ENCODE assay signal across 8 cellular contexts in the genomic region with DNA sequence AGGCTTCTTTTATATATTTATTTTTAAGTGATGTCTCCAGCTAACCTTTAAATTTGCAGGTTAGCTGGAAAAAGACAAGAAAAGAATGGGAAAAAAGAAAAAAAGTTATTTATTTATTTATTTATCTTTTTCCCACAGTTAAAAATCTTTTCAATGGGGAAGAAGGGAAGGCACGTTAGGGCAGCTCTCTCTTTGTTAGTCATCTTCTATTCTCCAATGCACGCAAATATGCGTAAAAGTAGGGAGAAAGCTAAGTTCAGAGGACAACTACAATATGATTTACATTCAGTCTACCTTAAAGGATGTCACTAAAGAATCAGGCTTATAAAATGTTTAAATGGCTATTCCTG. TPM values are rescaled to one million over a fixed set of nuclear protein-coding genes. Genes with fewer than 3 reads are reported as not detected.
DNase-seq lines count a peak whose midpoint lies in the region; ATAC-seq, FAIRE-seq and TF ChIP-seq lines count a peak whose summit lies in the region.

No MANE protein-coding gene starts in this region.

- H2AK5ac ChIP-seq in H1 (ENCODE audit: low read depth, low read length) = no peak overlapping the region

- H3K18ac ChIP-seq in H1 (ENCODE audit: extremely low read depth, low read length) = no peak overlapping the region

- no peak overlapping the region for H2BK120ac ChIP-seq in H1 (replicated peaks; ENCODE audit: low read depth, low read length)

- H3K4me1 Mint-ChIP-seq in nephron progenitor cell = peaks cover 26% of the 10 kb centered on the region
- peaks cover 10% of the 10 kb centered on the region for H3K4me1 Mint-ChIP-seq in activated CD4-positive, alpha-beta T cell treated with anti-CD3 and anti-CD28 coated beads for 36 hours
- H3K4me1 Mint-ChIP-seq in CD8-positive, alpha-beta T cell (ENCODE audit: low read depth) = peaks cover 10% of the 10 kb centered on the region

- no peak for TF ChIP-seq CTCF in OCI-LY3 (IDR thresholded peaks at IDR 0.05; ENCODE audit: low read depth, low read length)
- no peak for TF ChIP-seq CTCF in H1 (IDR thresholded peaks at IDR 0.05; ENCODE audit: control extremely low read depth in 1 of 3, insufficient read depth in 1 of 3, low read depth in 1 of 3, low read length in 3 of 3)
- no peak for TF ChIP-seq CTCF in nephron progenitor cell (IDR thresholded peaks at IDR 0.05)
- no peak for TF ChIP-seq CTCF in CD8-positive, alpha-beta T cell (IDR thresholded peaks at IDR 0.05)

- H3K23ac ChIP-seq in H1 (ENCODE audit: insufficient read length) = no peak overlapping the region

- no peak overlapping the region for H2BK15ac ChIP-seq in H1 (ENCODE audit: low read length)

- peak overlapping the region; percentile 90 for H3K4me2 ChIP-seq in OCI-LY3 (ENCODE audit: low read length)
- peak overlapping the region; percentile 73 to 96 for H3K4me2 ChIP-seq in H1 (ENCODE audit: insufficient read depth in 1 of 2, low read depth in 2 of 2, low read length in 2 of 2)

- intact Hi-C loops in activated CD4-positive, alpha-beta T cell treated with anti-CD3 and anti-CD28 coated beads for 36 hours (cut with DNase I, micrococcal nuclease) = no loop called here
- intact Hi-C loops in CD8-positive, alpha-beta T cell (cut with DNase I, micrococcal nuclease) = no loop called here

- no peak overlapping the region for H4K5ac ChIP-seq in H1 (ENCODE audit: insufficient read length, low read depth, low read length)

- no peaks in the 10 kb centered on the region for H3K36me3 ChIP-seq in ACC112 (ENCODE audit: insufficient read depth, low read length)
- H3K36me3 ChIP-seq in OCI-LY3 (replicated peaks; ENCODE audit: low read depth, low read length) = no peaks in the 10 kb centered on the region
- H3K36me3 ChIP-seq in H1 (ENCODE audit: control insufficient read depth in 2 of 4, insufficient read depth in 4 of 4, low read length in 3 of 4) = no peaks in the 10 kb centered on the region
- H3K36me3 ChIP-seq in CD8-positive, alpha-beta T cell (ENCODE audit: insufficient read depth, low read length) = no peaks in the 10 kb centered on the region

- no peak for TF ChIP-seq POLR2A in H1 (IDR thresholded peaks at IDR 0.05; ENCODE audit: control extremely low read depth in 1 of 2, low read depth in 2 of 2, low read length in 2 of 2)

- POLR2A ChIA-PET in H1 (lab: Charles Lee; ENCODE audit: partially characterized antibody) = interaction anchor here (1.2 kb wide), 1 partner anchor 10 kb away, joined by 3 read pairs; no protein-coding TSS in a partner anchor
- POLR2A ChIA-PET in activated CD4-positive, alpha-beta T cell treated with anti-CD3 and anti-CD28 coated beads for 36 hours (lab: Charles Lee) = no interaction called here
- POLR2A ChIA-PET in CD8-positive, alpha-beta T cell (lab: Charles Lee) = no interaction called here

- peak overlapping the region; percentile 91 for H3K27ac ChIP-seq in ACC112 (ENCODE audit: low read depth, low read length)
- no peak overlapping the region for H3K27ac ChIP-seq in OCI-LY3 (ENCODE audit: low read length)
- H3K27ac ChIP-seq in H1 (ENCODE audit: low read depth, low read length) = no peak overlapping the region
- no peak overlapping the region for H3K27ac ChIP-seq in CD8-positive, alpha-beta T cell (ENCODE audit: low read depth, low read length)

- H3K27me3 Mint-ChIP-seq in nephron progenitor cell (ENCODE audit: low read depth, poor library complexity) = peaks cover 30% of the 10 kb centered on the region
- H3K27me3 Mint-ChIP-seq in activated CD4-positive, alpha-beta T cell treated with anti-CD3 and anti-CD28 coated beads for 36 hours = peaks cover 41% of the 10 kb centered on the region
- peaks cover 51% of the 10 kb centered on the region for H3K27me3 Mint-ChIP-seq in CD8-positive, alpha-beta T cell (ENCODE audit: low read depth)

- 35% methylated on average over 3 of the region's 3 CpGs; no CpG with 5 or more reads in 1 of the 2 experiments for WGBS in H1 (ENCODE audit: extremely low coverage in 1 of 2, insufficient coverage in 1 of 2, insufficient read length in 1 of 2, insufficient replicate concordance in 2 of 2, low coverage in 1 of 2, low lambda C conversion rate in 2 of 2, missing lambda C conversion rate in 1 of 2), 2 experiments

- CTCF ChIA-PET in H1 (lab: Charles Lee; ENCODE audit: partially characterized antibody) = no interaction called here
- CTCF ChIA-PET in activated CD4-positive, alpha-beta T cell treated with anti-CD3 and anti-CD28 coated beads for 36 hours (lab: Charles Lee) = no interaction called here
- CTCF ChIA-PET in CD8-positive, alpha-beta T cell (lab: Charles Lee) = no interaction called here

- no peaks in the 10 kb centered on the region for H3K79me2 ChIP-seq in ACC112 (ENCODE audit: control insufficient read depth, insufficient read depth, low read length, unreplicated experiment)
- no peaks in the 10 kb centered on the region for H3K79me2 ChIP-seq in OCI-LY3 (ENCODE audit: low read length)
- H3K79me2 ChIP-seq in H1 (ENCODE audit: control insufficient read depth in 1 of 2, insufficient read depth in 2 of 2, low read length in 2 of 2) = no peaks in the 10 kb centered on the region

- DNase-seq in H1 (ENCODE audit: low read depth in 1 of 2, low spot score in 2 of 2) (no peak), nephron progenitor cell (no peak), NCI-H2196 treated with DMSO at 0.1 percent for 48 hours (lab: John Stamatoyannopoulos, UW; ENCODE audit: unreplicated experiment) (no peak)
- DNase-seq in activated CD4-positive, alpha-beta T cell treated with anti-CD3 and anti-CD28 coated beads for 36 hours = no peak
- no peak for DNase-seq in activated CD4-positive, alpha-beta T cell treated with anti-CD3 and anti-CD28 coated beads for 48 hours
- DNase-seq in CD8-positive, alpha-beta T cell = no peak

- H3K14ac ChIP-seq in H1 (ENCODE audit: insufficient read length) = no peak overlapping the region

- peak overlapping the region; percentile 77 for H3K9ac ChIP-seq in OCI-LY3 (ENCODE audit: low read length)
- H3K9ac ChIP-seq in H1 (replicated peaks in 1 of 4; ENCODE audit: extremely low read depth in 1 of 4, low read depth in 3 of 4, low read length in 3 of 4) = no peak overlapping the region

- no peak for ATAC-seq in activated CD4-positive, alpha-beta T cell treated with anti-CD3 and anti-CD28 coated beads for 36 hours
- no peak for ATAC-seq in CD8-positive, alpha-beta T cell

- H3K36me3 Mint-ChIP-seq in nephron progenitor cell (ENCODE audit: low read depth) = no peaks in the 10 kb centered on the region
- H3K36me3 Mint-ChIP-seq in activated CD4-positive, alpha-beta T cell treated with anti-CD3 and anti-CD28 coated beads for 36 hours (ENCODE audit: low read depth) = no peaks in the 10 kb centered on the region
- no peaks in the 10 kb centered on the region for H3K36me3 Mint-ChIP-seq in CD8-positive, alpha-beta T cell

- no peak for FAIRE-seq in H1 (lab: Jason Lieb, UNC)

- H3K27me3 ChIP-seq in ACC112 (ENCODE audit: insufficient read depth, low read length) (no peaks in the 10 kb centered on the region), OCI-LY3 (ENCODE audit: low read depth, low read length) (no peaks in the 10 kb centered on the region), H1 (replicated peaks in 1 of 4; ENCODE audit: control insufficient read depth in 3 of 4, extremely low read depth in 1 of 4, insufficient read depth in 3 of 4, low read length in 3 of 4) (peaks cover 6 to 31% (median 16%) of the 10 kb centered on the region in 4 experiments; a peak in 5 of 7 replicates)
- peaks cover 17% of the 10 kb centered on the region for H3K27me3 ChIP-seq in CD8-positive, alpha-beta T cell (ENCODE audit: insufficient read depth, low read length)

- no peak overlapping the region for H2BK12ac ChIP-seq in H1 (ENCODE audit: low read depth, low read length)

- H4K20me1 ChIP-seq in OCI-LY3 (ENCODE audit: insufficient read depth, low read length) = no peaks in the 10 kb centered on the region
- peaks cover 0 to 2% of the 10 kb centered on the region in 2 experiments for H4K20me1 ChIP-seq in H1 (replicated peaks in 1 of 2; ENCODE audit: control insufficient read depth in 1 of 2, insufficient read depth in 2 of 2, low read length in 2 of 2)

- H3K27ac Mint-ChIP-seq in nephron progenitor cell = peak overlapping the region; percentile 36
- H3K27ac Mint-ChIP-seq in activated CD4-positive, alpha-beta T cell treated with anti-CD3 and anti-CD28 coated beads for 36 hours = no peak overlapping the region
- H3K27ac Mint-ChIP-seq in CD8-positive, alpha-beta T cell = no peak overlapping the region

- no peaks in the 10 kb centered on the region for H3K79me1 ChIP-seq in H1 (ENCODE audit: low read depth, low read length)

- H3K4me3 ChIP-seq in ACC112 (ENCODE audit: low read depth, low read length) = peak overlapping the region; percentile 81
- H3K4me3 ChIP-seq in OCI-LY3 (ENCODE audit: low read length) = peak overlapping the region; percentile 91
- peak overlapping the region; percentile 46 to 73 (median 60); a peak in 5 of 8 replicates for H3K4me3 ChIP-seq in H1 (ENCODE audit: extremely low read depth in 1 of 4, insufficient read depth in 2 of 4, low read depth in 3 of 4, low read length in 4 of 4)
- H3K4me3 ChIP-seq in CD8-positive, alpha-beta T cell (ENCODE audit: low read depth, low read length) = no peak overlapping the region

- no peak overlapping the region for H3K4ac ChIP-seq in H1 (replicated peaks; ENCODE audit: insufficient read length, low read depth, low read length)

- H4K91ac ChIP-seq in H1 (replicated peaks; ENCODE audit: insufficient read length, low read length) = no peak overlapping the region

- H3K4me3 Mint-ChIP-seq in nephron progenitor cell = peak overlapping the region; percentile 85
- no peak overlapping the region for H3K4me3 Mint-ChIP-seq in activated CD4-positive, alpha-beta T cell treated with anti-CD3 and anti-CD28 coated beads for 36 hours
- H3K4me3 Mint-ChIP-seq in CD8-positive, alpha-beta T cell = no peak overlapping the region

- no peak for TF ChIP-seq RAD21 in H1 (IDR thresholded peaks at IDR 0.05 in 1 of 2, conservative IDR thresholded peaks at IDR 0.05 in 1 of 2; ENCODE audit: low read depth in 2 of 2, low read length in 2 of 2)

- H3K56ac ChIP-seq in H1 (replicated peaks; ENCODE audit: insufficient read length, low read depth, low read length) = no peak overlapping the region

- H2AFZ ChIP-seq in ACC112 (ENCODE audit: low read length, unreplicated experiment) (peak overlapping the region; percentile 70), OCI-LY3 (ENCODE audit: low read depth, low read length) (peak overlapping the region; percentile 96), H1 (ENCODE audit: low read length) (no peak overlapping the region)

- peaks cover 2% of the 10 kb centered on the region; the same call in 1 of the 2 replicates for H3K23me2 ChIP-seq in H1 (ENCODE audit: low read depth, low read length)

- H3K4me1 ChIP-seq in ACC112 (ENCODE audit: control insufficient read depth, insufficient read depth, low read length, unreplicated experiment) = peaks cover 9% of the 10 kb centered on the region
- peaks cover 11% of the 10 kb centered on the region for H3K4me1 ChIP-seq in OCI-LY3 (ENCODE audit: low read length)
- peaks cover 0 to 9% (median 4%) of the 10 kb centered on the region in 4 experiments; a peak in 4 of 7 replicates for H3K4me1 ChIP-seq in H1 (replicated peaks in 1 of 4; ENCODE audit: control insufficient read depth in 3 of 4, insufficient read depth in 4 of 4, low read length in 3 of 4)
- peaks cover 11% of the 10 kb centered on the region for H3K4me1 ChIP-seq in CD8-positive, alpha-beta T cell (ENCODE audit: insufficient read depth, low read length)

- H3K9me3 Mint-ChIP-seq in nephron progenitor cell = no peaks in the 10 kb centered on the region
- H3K9me3 Mint-ChIP-seq in activated CD4-positive, alpha-beta T cell treated with anti-CD3 and anti-CD28 coated beads for 36 hours (ENCODE audit: low read depth) = no peaks in the 10 kb centered on the region
- no peaks in the 10 kb centered on the region for H3K9me3 Mint-ChIP-seq in CD8-positive, alpha-beta T cell

- no peak overlapping the region for H4K8ac ChIP-seq in H1 (ENCODE audit: extremely low read depth, insufficient read depth, low read length)

- H2BK20ac ChIP-seq in H1 (ENCODE audit: low read length) = no peak overlapping the region

- no peaks in the 10 kb centered on the region for H3K9me3 ChIP-seq in OCI-LY3 (ENCODE audit: insufficient read depth, low read length)
- no peaks in the 10 kb centered on the region for H3K9me3 ChIP-seq in H1 (ENCODE audit: insufficient read depth in 2 of 2, low read depth in 1 of 2, low read length in 1 of 2)
- no peaks in the 10 kb centered on the region for H3K9me3 ChIP-seq in CD8-positive, alpha-beta T cell (ENCODE audit: low read length)

- H2BK5ac ChIP-seq in H1 (ENCODE audit: low read depth, low read length) = no peak overlapping the region

- TF ChIP-seq EP300 in H1 (IDR thresholded peaks at IDR 0.05; ENCODE audit: borderline replicate concordance in 1 of 2, low read depth in 2 of 2, low read length in 2 of 2) = no peak

RNA-seq across cellular contexts. Expression of a gene that starts 0.3 kb away (rescaled TPM):
- total RNA-seq in H1 (2021; fragmentation: NEBNext Ultra II Directional; extraction: Animal tissue kit (Norgen Biotek cat#: 25700)) = 0.20 and 0.54 TPM in 2 replicates
- 0.06 and 0.11 TPM in 2 replicates for polyA plus RNA-seq in H1 (2011; rRNA removed)
- polyA plus RNA-seq in H1 (2011; cell fraction: cytosol; rRNA removed) = 0.17 TPM
- 0.09 TPM for polyA plus RNA-seq in H1 (2011; cell fraction: nucleus; rRNA removed)
- 0.13 to 0.33 TPM in 2 of 4 replicates, not detected in the others for polyA plus RNA-seq in H1 (2012, experiment 1 of 2)
- polyA plus RNA-seq in H1 (2012, experiment 2 of 2) = not detected
- polyA plus RNA-seq in H1 (2013, experiment 1 of 2) = 0.32 TPM
- polyA plus RNA-seq in H1 (2013, experiment 2 of 2) = 0.31 TPM
- polyA minus RNA-seq in H1 (2011; rRNA and poly(A)+ RNA removed) = 0.25 and 0.32 TPM in 2 replicates
- polyA minus RNA-seq in H1 (2011; cell fraction: cytosol; rRNA and poly(A)+ RNA removed) = not detected
- not detected for polyA minus RNA-seq in H1 (2011; cell fraction: nucleus; rRNA and poly(A)+ RNA removed)
- not detected for total RNA-seq in activated CD4-positive, alpha-beta T cell treated with anti-CD3 and anti-CD28 coated beads for 36 hours
- total RNA-seq in CD8-positive, alpha-beta T cell = not detected

RNA-seq across cellular contexts. Expression of a gene that starts 31.5 kb away (rescaled TPM):
- 48.4 and 49.7 TPM in 2 replicates for total RNA-seq in H1 (2021; fragmentation: NEBNext Ultra II Directional; extraction: Animal tissue kit (Norgen Biotek cat#: 25700))
- polyA plus RNA-seq in H1 (2011; rRNA removed) = 16.5 and 35.2 TPM in 2 replicates
- polyA plus RNA-seq in H1 (2011; cell fraction: cytosol; rRNA removed) = 35.8 TPM
- polyA plus RNA-seq in H1 (2011; cell fraction: nucleus; rRNA removed) = 22.1 TPM
- 25.5 to 52.9 TPM (median 30.3 TPM) in 4 replicates for polyA plus RNA-seq in H1 (2012, experiment 1 of 2)
- polyA plus RNA-seq in H1 (2012, experiment 2 of 2) = 31.3 TPM
- polyA plus RNA-seq in H1 (2013, experiment 1 of 2) = 86.1 TPM
- polyA plus RNA-seq in H1 (2013, experiment 2 of 2) = 82.9 TPM
- polyA minus RNA-seq in H1 (2011; rRNA and poly(A)+ RNA removed) = 20.9 and 27.5 TPM in 2 replicates
- polyA minus RNA-seq in H1 (2011; cell fraction: cytosol; rRNA and poly(A)+ RNA removed) = 11.7 TPM
- 22.7 TPM for polyA minus RNA-seq in H1 (2011; cell fraction: nucleus; rRNA and poly(A)+ RNA removed)
- total RNA-seq in activated CD4-positive, alpha-beta T cell treated with anti-CD3 and anti-CD28 coated beads for 36 hours = 10 to 100 TPM; 36.0 to 38.5 TPM
- 1 to 10 TPM; 3.5 to 4.8 TPM for total RNA-seq in CD8-positive, alpha-beta T cell
